In genomic region chr16:4666537-4667202, GRCh38 we compare ENCODE assay signal across 18 cellular contexts.
"Had no signal": no experiment of that assay in that cellular context is flagged by ENCODE, and none has a peak within 500 bp of the region (broad histone marks: within the 10 kb centered on the region; RNA-seq: fewer than 3 reads in every experiment).

No MANE protein-coding gene starts in this region.

- H3K27me3 Mint-ChIP-seq: activated naive CD4-positive, alpha-beta T cell treated with anti-CD3 and anti-CD28 coated beads, Interleukin-2, amount 10 ng/mL, durations not matched to agents 7 days and 5 days; natural killer cell treated with Interleukin-12 subunit alpha and Interleukin-12 subunit beta and Interleukin-15 and Interleukin-18, amount 100 ng/mL, for 72 hours; stimulated activated naive CD8-positive, alpha-beta T cell treated with anti-CD3 and anti-CD28 coated beads, Interleukin-15, amount 100 ng/mL, for 72 hours had no signal

- H3K9me3 ChIP-seq: esophagus squamous epithelium, mucosa of descending colon, ovary, thoracic aorta had no signal

- H3K27ac Mint-ChIP-seq: natural killer cell treated with Interleukin-12 subunit alpha and Interleukin-12 subunit beta and Interleukin-15 and Interleukin-18, amount 100 ng/mL, for 72 hours had no signal

- H3K36me3 ChIP-seq: ovary had no signal

- H3K9me3 Mint-ChIP-seq: activated naive CD4-positive, alpha-beta T cell treated with anti-CD3 and anti-CD28 coated beads, Interleukin-2, amount 10 ng/mL, durations not matched to agents 7 days and 5 days; natural killer cell treated with Interleukin-12 subunit alpha and Interleukin-12 subunit beta and Interleukin-15 and Interleukin-18, amount 100 ng/mL, for 72 hours; stimulated activated naive CD8-positive, alpha-beta T cell treated with anti-CD3 and anti-CD28 coated beads, Interleukin-15, amount 100 ng/mL, for 72 hours had no signal

- H3K27me3 ChIP-seq: brain microvascular endothelial cell, dorsolateral prefrontal cortex, esophagus squamous epithelium, ovary had no signal

- H3K27ac ChIP-seq: brain microvascular endothelial cell, esophagus squamous epithelium, ovary, thoracic aorta had no signal

- ATAC-seq: activated CD4-positive, CD25-positive, alpha-beta regulatory T cell treated with anti-CD3 and anti-CD28 coated beads, Interleukin-2, amount 50 U/mL, for 24 hours; left lobe of liver; mucosa of descending colon; natural killer cell treated with Interleukin-12 subunit alpha and Interleukin-12 subunit beta and Interleukin-15 and Interleukin-18, amount 100 ng/mL, for 72 hours; stimulated activated naive CD8-positive, alpha-beta T cell treated with anti-CD3 and anti-CD28 coated beads, Interleukin-15, amount 100 ng/mL, for 72 hours had no signal

- DNase-seq: activated CD4-positive, alpha-beta T cell treated with anti-CD3 and anti-CD28 coated beads, Interleukin-2, amount 50 U/mL, for 48 hours; activated CD8-positive, alpha-beta memory T cell treated with anti-CD3 and anti-CD28 coated beads, Interleukin-2, amount 50 U/mL, for 48 hours; activated naive CD4-positive, alpha-beta T cell treated with anti-CD3 and anti-CD28 coated beads, Interleukin-2, amount 10 ng/mL, durations not matched to agents 7 days and 5 days; amniotic stem cell; brain microvascular endothelial cell; dorsolateral prefrontal cortex; esophagus squamous epithelium; foreskin fibroblast; mucosa of descending colon; ovary; stimulated activated CD4-positive, alpha-beta T cell treated with anti-CD3 and anti-CD28 coated beads, Interleukin-15, amount 100 ng/mL, for 24 hours; stimulated activated CD4-positive, alpha-beta T cell treated with anti-CD3 and anti-CD28 coated beads, Interleukin-4, amount 100 ng/mL, for 24 hours; stimulated activated naive CD8-positive, alpha-beta T cell treated with anti-CD3 and anti-CD28 coated beads, Interleukin-15, amount 100 ng/mL, for 72 hours had no signal

- H3K36me3 Mint-ChIP-seq: natural killer cell treated with Interleukin-12 subunit alpha and Interleukin-12 subunit beta and Interleukin-15 and Interleukin-18, amount 100 ng/mL, for 72 hours had no signal

- H3K4me3 Mint-ChIP-seq: activated naive CD4-positive, alpha-beta T cell treated with anti-CD3 and anti-CD28 coated beads, Interleukin-2, amount 10 ng/mL, durations not matched to agents 7 days and 5 days; natural killer cell treated with Interleukin-12 subunit alpha and Interleukin-12 subunit beta and Interleukin-15 and Interleukin-18, amount 100 ng/mL, for 72 hours had no signal

- FAIRE-seq: endometrium had no signal

- H3K4me3 ChIP-seq: dorsolateral prefrontal cortex, esophagus squamous epithelium, mucosa of descending colon, ovary, thoracic aorta had no signal
